In genomic region chr16:11101695-11102522, GRCh38 we compare ENCODE assay signal across 12 cellular contexts.
A peak's percentile ranks its signal among the peaks of the same experiment; 100 is the strongest.
DNase-seq lines count a peak whose midpoint lies in the region; ATAC-seq, FAIRE-seq and TF ChIP-seq lines count a peak whose summit lies in the region.
"Had no signal": no experiment of that assay in that cellular context is flagged by ENCODE, and none has a peak within 500 bp of the region (broad histone marks: within the 10 kb centered on the region; RNA-seq: fewer than 3 reads in every experiment).

No MANE protein-coding gene starts in this region.

- H3K9me3 Mint-ChIP-seq in activated naive CD8-positive, alpha-beta T cell treated with anti-CD3 and anti-CD28 coated beads, Interleukin-2, amount 50 U/mL, for 24 hours, result no peaks in the 10 kb centered on the region
- H3K9me3 Mint-ChIP-seq: activated naive CD4-positive, alpha-beta T cell treated with anti-CD3 and anti-CD28 coated beads for 36 hours had no signal

- no peak for ATAC-seq in heart left ventricle
- no peak for ATAC-seq in left cardiac atrium
- ATAC-seq in activated naive CD8-positive, alpha-beta T cell treated with anti-CD3 and anti-CD28 coated beads, Interleukin-2, amount 50 U/mL, for 24 hours, result no peak
- no peak for ATAC-seq in HG02852 (IDR thresholded peaks at IDR 0.05; ENCODE audit: unreplicated experiment)
- no peak for ATAC-seq in HG03460 (IDR thresholded peaks at IDR 0.05; ENCODE audit: unreplicated experiment)

- DNase-seq in heart left ventricle, result no peak
- DNase-seq in left cardiac atrium, result no peak
- no peak for DNase-seq in activated naive CD8-positive, alpha-beta T cell treated with anti-CD3 and anti-CD28 coated beads, Interleukin-2, amount 50 U/mL, for 24 hours
- DNase-seq in kidney, result no peak
- DNase-seq in NCI-H1105 (lab: John Stamatoyannopoulos, UW), result no peak
- no peak for DNase-seq in NCI-H2227 (lab: John Stamatoyannopoulos, UW; ENCODE audit: unreplicated experiment)
- DNase-seq: activated naive CD4-positive, alpha-beta T cell treated with anti-CD3 and anti-CD28 coated beads for 36 hours; KG1; stimulated activated naive CD4-positive, alpha-beta T cell treated with Interleukin-2 at 50 U/mL for 16 hours; T1000 had no signal

- no peaks in the 10 kb centered on the region for H3K27me3 ChIP-seq in heart left ventricle

- H3K36me3 Mint-ChIP-seq in activated naive CD8-positive, alpha-beta T cell treated with anti-CD3 and anti-CD28 coated beads, Interleukin-2, amount 50 U/mL, for 24 hours (ENCODE audit: low read depth), result peaks cover 10% of the 10 kb centered on the region

- H3K9me3 ChIP-seq in heart left ventricle (no peaks in the 10 kb centered on the region), kidney (ENCODE audit: control insufficient read depth in 1 of 2, low read length in 2 of 2) (no peaks in the 10 kb centered on the region)

- H3K27ac ChIP-seq in heart left ventricle (peak overlapping the region in 6 of 12 donors; percentile 26 to 79 (median 47)), kidney (ENCODE audit: low read depth in 2 of 2, low read length in 2 of 2) (peak overlapping the region; percentile 36 to 56)

- no peaks in the 10 kb centered on the region for H3K27me3 Mint-ChIP-seq in activated naive CD8-positive, alpha-beta T cell treated with anti-CD3 and anti-CD28 coated beads, Interleukin-2, amount 50 U/mL, for 24 hours

- intact Hi-C loops in heart left ventricle (cut with DNase I) (loop anchor here in 9 of 10 donors (1.0 to 10.0 kb wide), 11 partner anchors 57 to 253 kb away; partner anchors contain the start of gene SOCS1 (in 4 of the 9)), left cardiac atrium (cut with DNase I) (loop anchor here (2.0 to 10.0 kb wide), 4 partner anchors 35 to 155 kb away; partner anchors contain the start of gene SOCS1 (in 1 of the 2)), kidney (cut with DNase I) (no loop called here)

- H3K4me1 ChIP-seq in heart left ventricle (peaks cover 11 to 77% (median 53%) of the 10 kb centered on the region in 12 donors), kidney (ENCODE audit: control insufficient read depth in 1 of 2, insufficient read depth in 1 of 2, low read depth in 1 of 2, low read length in 2 of 2) (peaks cover 35 to 45% of the 10 kb centered on the region in 2 donors)

- WGBS in heart left ventricle, 4 donors, result 60 to 70% (median 61%) methylated on average over 9 of the region's 9 CpGs

- H3K36me3 ChIP-seq in heart left ventricle (peaks cover 0 to 8% (median 0%) of the 10 kb centered on the region in 9 donors), kidney (ENCODE audit: control insufficient read depth in 1 of 2, insufficient read depth in 2 of 2, low read length in 2 of 2) (no peaks in the 10 kb centered on the region)

- no peak for FAIRE-seq in kidney (lab: Jason Lieb, UNC)

- peak in 7 of 12 donors; percentile 12 to 45 (median 19) for TF ChIP-seq CTCF in heart left ventricle (IDR thresholded peaks at IDR 0.05)
- no peak for TF ChIP-seq CTCF in kidney (IDR thresholded peaks at IDR 0.05; ENCODE audit: borderline replicate concordance, extremely low read depth, insufficient read depth)

- H3K4me1 Mint-ChIP-seq in activated naive CD8-positive, alpha-beta T cell treated with anti-CD3 and anti-CD28 coated beads, Interleukin-2, amount 50 U/mL, for 24 hours, result peaks cover 90% of the 10 kb centered on the region

- peak overlapping the region; percentile 90 for H3K27ac Mint-ChIP-seq in activated naive CD8-positive, alpha-beta T cell treated with anti-CD3 and anti-CD28 coated beads, Interleukin-2, amount 50 U/mL, for 24 hours
- H3K27ac Mint-ChIP-seq: activated naive CD4-positive, alpha-beta T cell treated with anti-CD3 and anti-CD28 coated beads for 36 hours had no signal

- no peak overlapping the region for H3K4me3 Mint-ChIP-seq in activated naive CD8-positive, alpha-beta T cell treated with anti-CD3 and anti-CD28 coated beads, Interleukin-2, amount 50 U/mL, for 24 hours
- H3K4me3 Mint-ChIP-seq: activated naive CD4-positive, alpha-beta T cell treated with anti-CD3 and anti-CD28 coated beads for 36 hours had no signal

- H3K4me3 ChIP-seq in heart left ventricle (no peak overlapping the region), kidney (ENCODE audit: low read length in 2 of 2) (no peak overlapping the region)

- no peak overlapping the region for H3K9ac ChIP-seq in kidney (ENCODE audit: low read length in 2 of 2)

- TF ChIP-seq POLR2A in heart left ventricle (IDR thresholded peaks at IDR 0.05), result no peak
